1 cellular context compared by ENCODE assay signal in genomic region chr13:30307194-30307965, GRCh38.
TF ChIP-seq lines count a peak whose summit lies in the region.

TSS of gene KATNAL1 (minus strand) at chr13:30307551. CDS start at chr13:30283777, 23,774 bp downstream.

TF ChIP-seq in K562, 482 proteins besides CTCF, POLR2A, EP300 and RAD21 (continued from another document and continues in another):
- TF ChIP-seq, protein P1, sequence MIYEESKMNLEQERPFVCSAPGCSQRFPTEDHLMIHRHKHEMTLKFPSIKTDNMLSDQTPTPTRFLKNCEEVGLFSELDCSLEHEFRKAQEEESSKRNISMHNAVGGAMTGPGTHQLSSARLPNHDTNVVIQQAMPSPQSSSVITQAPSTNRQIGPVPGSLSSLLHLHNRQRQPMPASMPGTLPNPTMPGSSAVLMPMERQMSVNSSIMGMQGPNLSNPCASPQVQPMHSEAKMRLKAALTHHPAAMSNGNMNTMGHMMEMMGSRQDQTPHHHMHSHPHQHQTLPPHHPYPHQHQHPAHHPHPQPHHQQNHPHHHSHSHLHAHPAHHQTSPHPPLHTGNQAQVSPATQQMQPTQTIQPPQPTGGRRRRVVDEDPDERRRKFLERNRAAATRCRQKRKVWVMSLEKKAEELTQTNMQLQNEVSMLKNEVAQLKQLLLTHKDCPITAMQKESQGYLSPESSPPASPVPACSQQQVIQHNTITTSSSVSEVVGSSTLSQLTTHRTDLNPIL (CRISPR knock-in tag; IDR thresholded peaks at IDR 0.05), result no peak
- TF ChIP-seq ZNF217 (CRISPR knock-in tag; IDR thresholded peaks at IDR 0.05) (no peak), NFE2L1 (tag; IDR thresholded peaks at IDR 0.05; ENCODE audit: borderline replicate concordance, low read depth) (no peak), PRPF4 (IDR thresholded peaks at IDR 0.05; ENCODE audit: insufficient read depth, low read depth, low read length, poor library complexity, severe bottlenecking) (no peak), SRSF9 (IDR thresholded peaks at IDR 0.05; ENCODE audit: borderline replicate concordance, low read depth, low read length) (no peak), NFE2 (IDR thresholded peaks at IDR 0.05; ENCODE audit: low read depth) (no peak), KDM2B (CRISPR knock-in tag; IDR thresholded peaks at IDR 0.05) (no peak), HDAC3 (IDR thresholded peaks at IDR 0.05; ENCODE audit: borderline replicate concordance, partially characterized antibody) (no peak), ZBTB9 (CRISPR knock-in tag; IDR thresholded peaks at IDR 0.05) (no peak), GATA2 (CRISPR knock-in tag; IDR thresholded peaks at IDR 0.05) (no peak), RERE (CRISPR knock-in tag; IDR thresholded peaks at IDR 0.05; ENCODE audit: borderline replicate concordance) (no peak), ZBTB40 (IDR thresholded peaks at IDR 0.05) (no peak), ZBTB40 (CRISPR knock-in tag; IDR thresholded peaks at IDR 0.05) (no peak), JUND (IDR thresholded peaks at IDR 0.05; ENCODE audit: borderline replicate concordance, low read depth, low read length) (no peak), JUND (tag; IDR thresholded peaks at IDR 0.05; ENCODE audit: borderline replicate concordance, low read depth, low read length) (no peak; the same call in 2 of the 3 replicates)
- TF ChIP-seq, protein P2, sequence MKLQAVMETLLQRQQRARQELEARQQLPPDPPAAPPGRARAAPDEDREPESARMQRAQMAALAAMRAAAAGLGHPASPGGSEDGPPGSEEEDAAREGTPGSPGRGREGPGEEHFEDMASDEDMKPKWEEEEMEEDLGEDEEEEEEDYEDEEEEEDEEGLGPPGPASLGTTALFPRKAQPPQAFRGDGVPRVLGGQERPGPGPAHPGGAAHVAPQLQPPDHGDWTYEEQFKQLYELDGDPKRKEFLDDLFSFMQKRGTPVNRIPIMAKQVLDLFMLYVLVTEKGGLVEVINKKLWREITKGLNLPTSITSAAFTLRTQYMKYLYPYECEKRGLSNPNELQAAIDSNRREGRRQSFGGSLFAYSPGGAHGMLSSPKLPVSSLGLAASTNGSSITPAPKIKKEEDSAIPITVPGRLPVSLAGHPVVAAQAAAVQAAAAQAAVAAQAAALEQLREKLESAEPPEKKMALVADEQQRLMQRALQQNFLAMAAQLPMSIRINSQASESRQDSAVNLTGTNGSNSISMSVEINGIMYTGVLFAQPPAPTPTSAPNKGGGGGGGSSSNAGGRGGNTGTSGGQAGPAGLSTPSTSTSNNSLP (IDR thresholded peaks at IDR 0.05; ENCODE audit: borderline replicate concordance, low read depth, low read length), result no peak
- TF ChIP-seq, protein P3, sequence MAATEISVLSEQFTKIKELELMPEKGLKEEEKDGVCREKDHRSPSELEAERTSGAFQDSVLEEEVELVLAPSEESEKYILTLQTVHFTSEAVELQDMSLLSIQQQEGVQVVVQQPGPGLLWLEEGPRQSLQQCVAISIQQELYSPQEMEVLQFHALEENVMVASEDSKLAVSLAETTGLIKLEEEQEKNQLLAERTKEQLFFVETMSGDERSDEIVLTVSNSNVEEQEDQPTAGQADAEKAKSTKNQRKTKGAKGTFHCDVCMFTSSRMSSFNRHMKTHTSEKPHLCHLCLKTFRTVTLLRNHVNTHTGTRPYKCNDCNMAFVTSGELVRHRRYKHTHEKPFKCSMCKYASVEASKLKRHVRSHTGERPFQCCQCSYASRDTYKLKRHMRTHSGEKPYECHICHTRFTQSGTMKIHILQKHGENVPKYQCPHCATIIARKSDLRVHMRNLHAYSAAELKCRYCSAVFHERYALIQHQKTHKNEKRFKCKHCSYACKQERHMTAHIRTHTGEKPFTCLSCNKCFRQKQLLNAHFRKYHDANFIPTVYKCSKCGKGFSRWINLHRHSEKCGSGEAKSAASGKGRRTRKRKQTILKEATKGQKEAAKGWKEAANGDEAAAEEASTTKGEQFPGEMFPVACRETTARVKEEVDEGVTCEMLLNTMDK (IDR thresholded peaks at IDR 0.05; ENCODE audit: borderline replicate concordance, insufficient read depth, low read depth, low read length, poor library complexity, severe bottlenecking), result no peak
- TF ChIP-seq, protein P4, sequence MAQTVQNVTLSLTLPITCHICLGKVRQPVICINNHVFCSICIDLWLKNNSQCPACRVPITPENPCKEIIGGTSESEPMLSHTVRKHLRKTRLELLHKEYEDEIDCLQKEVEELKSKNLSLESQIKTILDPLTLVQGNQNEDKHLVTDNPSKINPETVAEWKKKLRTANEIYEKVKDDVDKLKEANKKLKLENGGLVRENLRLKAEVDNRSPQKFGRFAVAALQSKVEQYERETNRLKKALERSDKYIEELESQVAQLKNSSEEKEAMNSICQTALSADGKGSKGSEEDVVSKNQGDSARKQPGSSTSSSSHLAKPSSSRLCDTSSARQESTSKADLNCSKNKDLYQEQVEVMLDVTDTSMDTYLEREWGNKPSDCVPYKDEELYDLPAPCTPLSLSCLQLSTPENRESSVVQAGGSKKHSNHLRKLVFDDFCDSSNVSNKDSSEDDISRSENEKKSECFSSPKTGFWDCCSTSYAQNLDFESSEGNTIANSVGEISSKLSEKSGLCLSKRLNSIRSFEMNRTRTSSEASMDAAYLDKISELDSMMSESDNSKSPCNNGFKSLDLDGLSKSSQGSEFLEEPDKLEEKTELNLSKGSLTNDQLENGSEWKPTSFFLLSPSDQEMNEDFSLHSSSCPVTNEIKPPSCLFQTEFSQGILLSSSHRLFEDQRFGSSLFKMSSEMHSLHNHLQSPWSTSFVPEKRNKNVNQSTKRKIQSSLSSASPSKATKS (CRISPR knock-in tag; IDR thresholded peaks at IDR 0.05), result no peak
